In genomic region chr17:7139400-7139799, GRCh38 we compare ENCODE assay signal across 33 cellular contexts. TPM values are rescaled to one million over a fixed set of nuclear protein-coding genes. Genes with fewer than 3 reads are reported as not detected.
DNase-seq lines count a peak whose midpoint lies in the region; ATAC-seq and TF ChIP-seq lines count a peak whose summit lies in the region.
"Had no signal": no experiment of that assay in that cellular context is flagged by ENCODE, and none has a peak within 500 bp of the region (broad histone marks: within the 10 kb centered on the region; RNA-seq: fewer than 3 reads in every experiment).

No MANE protein-coding gene starts in this region.

- no peaks in the 10 kb centered on the region for H3K9me3 Mint-ChIP-seq in type B pancreatic cell
- H3K9me3 Mint-ChIP-seq: activated CD4-positive, alpha-beta T cell treated with anti-CD3 and anti-CD28 coated beads, Interleukin-2, amount 10 ng/mL, durations not matched to agents 7 days and 5 days; activated T-cell treated with anti-CD3 and anti-CD28 coated beads, Interleukin-2, amount 50 U/mL, for 24 hours; nephron had no signal

- no peak overlapping the region for H2BK15ac ChIP-seq in neuronal stem cell (ENCODE audit: low read length)

- no CpG with 5 or more reads among the region's 10 CpGs for WGBS in neuronal stem cell (ENCODE audit: extremely low coverage in 2 of 2, insufficient read length in 2 of 2, insufficient replicate concordance in 1 of 2), 2 donors
- WGBS in psoas muscle, 3 donors = 56 to 59% (median 56%) methylated on average over 10 of the region's 10 CpGs

- H4K8ac ChIP-seq in neuronal stem cell (ENCODE audit: low read depth, low read length) = no peak overlapping the region

- H3K4me3 ChIP-seq in neuronal stem cell (ENCODE audit: low read length in 2 of 2) (peak overlapping the region in 1 of 2 donors; percentile 2), psoas muscle (no peak overlapping the region)
- H3K4me3 ChIP-seq: ascending aorta, BLaER1, cardiac muscle cell, lung, ovary, Peyer's patch, stomach, tibial artery had no signal

- H2AFZ ChIP-seq in neuronal stem cell (ENCODE audit: low read length) = peak overlapping the region; percentile 1

- no peaks in the 10 kb centered on the region for H3K79me1 ChIP-seq in neuronal stem cell (ENCODE audit: low read depth, low read length)

- H3K4me1 Mint-ChIP-seq in T-helper 17 cell (peaks cover 3% of the 10 kb centered on the region), type B pancreatic cell (ENCODE audit: unreplicated experiment) (peaks cover 26% of the 10 kb centered on the region)

- H3K18ac ChIP-seq in neuronal stem cell (ENCODE audit: low read length) = no peak overlapping the region

- no peak for DNase-seq in T-helper 17 cell
- DNase-seq in epithelial cell of prostate (ENCODE audit: low read depth, low spot score) = no peak
- no peak for DNase-seq in neuronal stem cell (ENCODE audit: low spot score)
- no peak for DNase-seq in type B pancreatic cell (ENCODE audit: extremely low spot score, unreplicated experiment)
- DNase-seq in left ventricle myocardium superior = no peak
- DNase-seq in psoas muscle = no peak
- DNase-seq in activated CD8-positive, alpha-beta memory T cell treated with anti-CD3 and anti-CD28 coated beads, Interleukin-2, amount 50 U/mL, for 4 hours = no peak
- DNase-seq: activated CD4-positive, alpha-beta T cell treated with anti-CD3 and anti-CD28 coated beads, Interleukin-2, amount 10 ng/mL, durations not matched to agents 7 days and 5 days; activated gamma-delta T cell treated with Interleukin-2 at 50 U/mL for 16 hours; activated T-cell treated with anti-CD3 and anti-CD28 coated beads, Interleukin-2, amount 50 U/mL, for 24 hours; COR-L47; effector CD8-positive, alpha-beta T cell; heart left ventricle; NCI-H146; NCI-H2107; NCI-H345; ovary; Peyer's patch; SHP77; stimulated activated CD4-positive, alpha-beta T cell treated with anti-CD3 and anti-CD28 coated beads, Interleukin-2, amount 100 ng/mL, for 48 hours; stomach; tibial artery had no signal

- peak overlapping the region; percentile 10 for H2AK5ac ChIP-seq in neuronal stem cell (ENCODE audit: low read depth, low read length)

- intact Hi-C loops in left ventricle myocardium superior (cut with micrococcal nuclease) (loop anchor here (5.0 kb wide), 1 partner anchor 92 kb away; no protein-coding TSS in a partner anchor), psoas muscle (cut with DNase I) (no loop called here)

- H3K27me3 Mint-ChIP-seq in T-helper 17 cell (peaks cover 11% of the 10 kb centered on the region), type B pancreatic cell (peaks cover 12% of the 10 kb centered on the region)

- peaks cover 4 to 6% of the 10 kb centered on the region in 2 donors for H3K4me1 ChIP-seq in neuronal stem cell (ENCODE audit: control insufficient read depth in 2 of 2, insufficient read depth in 1 of 2, low read depth in 1 of 2, low read length in 2 of 2)
- H3K4me1 ChIP-seq in psoas muscle = no peaks in the 10 kb centered on the region
- H3K4me1 ChIP-seq: ascending aorta, tibial artery had no signal

- H3K27ac ChIP-seq in epithelial cell of prostate = peak overlapping the region; percentile 28
- no peak overlapping the region for H3K27ac ChIP-seq in neuronal stem cell (replicated peaks; ENCODE audit: low read length)
- no peak overlapping the region for H3K27ac ChIP-seq in psoas muscle
- H3K27ac ChIP-seq: ascending aorta, BLaER1, cardiac muscle cell, ovary, Peyer's patch, stomach, tibial artery, VCaP had no signal

- H3K4me2 ChIP-seq in neuronal stem cell (ENCODE audit: insufficient read depth, low read length, poor library complexity, severe bottlenecking) = no peak overlapping the region
- H3K4me2 ChIP-seq: BLaER1 had no signal

- no peaks in the 10 kb centered on the region for H3K36me3 ChIP-seq in neuronal stem cell (replicated peaks in 1 of 2; ENCODE audit: control insufficient read depth in 2 of 2, insufficient read depth in 2 of 2, low read length in 2 of 2)
- H3K36me3 ChIP-seq in psoas muscle (ENCODE audit: insufficient read depth in 1 of 2, low read depth in 1 of 2) = no peaks in the 10 kb centered on the region
- H3K36me3 ChIP-seq: ascending aorta, BLaER1, cardiac muscle cell, heart left ventricle, ovary, Peyer's patch, stomach, tibial artery had no signal

- H2BK5ac ChIP-seq in neuronal stem cell (ENCODE audit: low read length) = no peak overlapping the region

- no peak overlapping the region for H2BK12ac ChIP-seq in neuronal stem cell (ENCODE audit: low read length)

- H3K9ac ChIP-seq in neuronal stem cell (ENCODE audit: low read depth, low read length, poor library complexity) = no peak overlapping the region
- H3K9ac ChIP-seq: BLaER1 had no signal

- peak; percentile 39 for ATAC-seq in T-helper 17 cell
- no peak for ATAC-seq in left ventricle myocardium superior
- no peak for ATAC-seq in psoas muscle
- ATAC-seq: HCT116, heart left ventricle had no signal

- H3K4ac ChIP-seq in neuronal stem cell (ENCODE audit: low read length) = no peak overlapping the region

- no peak overlapping the region for H3K4me3 Mint-ChIP-seq in T-helper 17 cell
- peak overlapping the region; percentile 83 for H3K4me3 Mint-ChIP-seq in type B pancreatic cell
- H3K4me3 Mint-ChIP-seq: activated CD4-positive, alpha-beta T cell treated with anti-CD3 and anti-CD28 coated beads, Interleukin-2, amount 10 ng/mL, durations not matched to agents 7 days and 5 days; activated T-cell treated with anti-CD3 and anti-CD28 coated beads, Interleukin-2, amount 50 U/mL, for 24 hours; nephron had no signal

- no peak overlapping the region for H3K14ac ChIP-seq in neuronal stem cell (ENCODE audit: low read length)

- TF ChIP-seq CTCF in type B pancreatic cell (conservative IDR thresholded peaks at IDR 0.05) (no peak), psoas muscle (IDR thresholded peaks at IDR 0.05) (no peak)

- H3K27me3 ChIP-seq in neuronal stem cell (ENCODE audit: control insufficient read depth in 3 of 3, insufficient read depth in 3 of 3, low read depth in 1 of 3, low read length in 3 of 3) (peaks cover 0 to 3% (median 0%) of the 10 kb centered on the region in 3 experiments), psoas muscle (ENCODE audit: insufficient read depth in 3 of 3, low read length in 2 of 3) (peaks cover 0 to 65% (median 3%) of the 10 kb centered on the region in 3 donors)
- H3K27me3 ChIP-seq: ascending aorta, BLaER1, cardiac muscle cell, ovary, Peyer's patch had no signal

- no peak overlapping the region for H4K91ac ChIP-seq in neuronal stem cell (ENCODE audit: low read depth, low read length, poor library complexity)

- H3K27ac Mint-ChIP-seq in T-helper 17 cell = no peak overlapping the region
- H3K27ac Mint-ChIP-seq in type B pancreatic cell = peak overlapping the region; percentile 99
- H3K27ac Mint-ChIP-seq: activated CD4-positive, alpha-beta T cell treated with anti-CD3 and anti-CD28 coated beads, Interleukin-2, amount 10 ng/mL, durations not matched to agents 7 days and 5 days; activated T-cell treated with anti-CD3 and anti-CD28 coated beads, Interleukin-2, amount 50 U/mL, for 24 hours; nephron had no signal

- H3K9me3 ChIP-seq in T-helper 17 cell (ENCODE audit: control insufficient read depth, low read length, poor library complexity, severe bottlenecking) = no peaks in the 10 kb centered on the region
- peaks cover 0 to 6% of the 10 kb centered on the region in 2 donors for H3K9me3 ChIP-seq in neuronal stem cell (replicated peaks in 1 of 2; ENCODE audit: control insufficient read depth in 2 of 2, insufficient read depth in 1 of 2, low read depth in 1 of 2, low read length in 2 of 2)
- H3K9me3 ChIP-seq in psoas muscle = no peaks in the 10 kb centered on the region
- H3K9me3 ChIP-seq: ascending aorta, BLaER1, heart left ventricle, ovary, Peyer's patch, stomach, tibial artery had no signal

- H2BK120ac ChIP-seq in neuronal stem cell (ENCODE audit: low read depth, low read length) = no peak overlapping the region

- H3K23ac ChIP-seq in neuronal stem cell (ENCODE audit: low read depth, low read length, poor library complexity) = no peak overlapping the region

- H3K36me3 Mint-ChIP-seq in T-helper 17 cell (ENCODE audit: low read depth) (no peaks in the 10 kb centered on the region), type B pancreatic cell (no peaks in the 10 kb centered on the region)

RNA-seq across cellular contexts. Expression of gene ASGR2, which starts 24.8 kb away (rescaled TPM):
- total RNA-seq in T-helper 17 cell (under 1 TPM; 0.67 to 0.78 TPM), type B pancreatic cell (ENCODE audit: low replicate concordance) (0.82 and 1.3 TPM in 2 replicates), left ventricle myocardium superior (0.30 TPM), psoas muscle (under 1 TPM in 2 of 4 donors, not detected in 2; 0.34 to 0.62 TPM)
- polyA plus RNA-seq in neuronal stem cell (2013, experiment 1 of 2) = not detected
- polyA plus RNA-seq in neuronal stem cell (2013, experiment 2 of 2) = 0.03 TPM
- under 1 TPM in 2 of 3 donors, not detected in 1; 0.04 to 0.25 TPM for polyA plus RNA-seq in psoas muscle
- total RNA-seq: activated CD4-positive, alpha-beta T cell treated with anti-CD3 and anti-CD28 coated beads, Interleukin-2, amount 10 ng/mL, durations not matched to agents 7 days and 5 days; ascending aorta; cardiac muscle cell; epithelial cell of proximal tubule; fibroblast of villous mesenchyme; kidney epithelial cell; LHCN-M2; Peyer's patch had no signal

RNA-seq across cellular contexts. Expression of gene ASGR1, which starts 39.8 kb away (rescaled TPM):
- under 1 TPM; 0.42 to 0.92 TPM for total RNA-seq in T-helper 17 cell
- polyA plus RNA-seq in neuronal stem cell (2013, experiment 1 of 2) = 9.1 TPM
- polyA plus RNA-seq in neuronal stem cell (2013, experiment 2 of 2) = 9.6 TPM
- 7.5 and 9.7 TPM in 2 replicates for total RNA-seq in type B pancreatic cell (ENCODE audit: low replicate concordance)
- 0.30 TPM for total RNA-seq in left ventricle myocardium superior
- under 1 TPM in 2 of 4 donors, not detected in 2; 0.26 to 0.39 TPM for total RNA-seq in psoas muscle
- under 1 TPM; 0.08 to 0.23 (median 0.21) TPM for polyA plus RNA-seq in psoas muscle

RNA-seq across cellular contexts. Expression of gene CLEC10A, which starts 59.3 kb away (rescaled TPM):
- 1 to 10 TPM in 1 of 2 donors, under 1 TPM in 1; 0.40 to 7.1 TPM for total RNA-seq in T-helper 17 cell
- polyA plus RNA-seq in neuronal stem cell (2013, experiment 1 of 2) = not detected
- polyA plus RNA-seq in neuronal stem cell (2013, experiment 2 of 2) = not detected
- total RNA-seq in type B pancreatic cell (ENCODE audit: low replicate concordance) = not detected in 2 replicates
- total RNA-seq in left ventricle myocardium superior = 4.4 TPM
- 1 to 10 TPM; 1.9 to 4.9 (median 2.4) TPM for total RNA-seq in psoas muscle
- polyA plus RNA-seq in psoas muscle = 1 to 10 TPM in 1 of 3 donors, under 1 TPM in 2; 0.69 to 2.4 (median 0.87) TPM
- total RNA-seq: activated CD4-positive, alpha-beta T cell treated with anti-CD3 and anti-CD28 coated beads, Interleukin-2, amount 10 ng/mL, durations not matched to agents 7 days and 5 days; cardiac muscle cell; epithelial cell of proximal tubule; fibroblast of villous mesenchyme; kidney epithelial cell; LHCN-M2 had no signal
- polyA plus RNA-seq: cardiac muscle cell had no signal
